8 cellular contexts compared by ENCODE assay signal in genomic region chr1:8396912-8397406, GRCh38.
DNase-seq lines count a peak whose midpoint lies in the region; ATAC-seq and TF ChIP-seq lines count a peak whose summit lies in the region.

No MANE protein-coding gene starts in this region.

- TF ChIP-seq CTCF in GM12864 (IDR thresholded peaks at IDR 0.05; ENCODE audit: low read depth, low read length, missing control alignments), result no peak
- TF ChIP-seq CTCF in WTC11 (IDR thresholded peaks at IDR 0.05), result no peak
- TF ChIP-seq CTCF in fibroblast of the aortic adventitia (IDR thresholded peaks at IDR 0.05; ENCODE audit: insufficient read depth, low read length), result no peak

- 0 out of 2 replicates have a peak overlapping the region, but pooled peaks have one; percentile 9 for H3K4me3 Mint-ChIP-seq in WTC11

- DNase-seq in GM12864 (ENCODE audit: low read depth), result peak; percentile 37
- no peak for DNase-seq in WTC11 (ENCODE audit: low spot score)
- peak; percentile 96 for DNase-seq in fibroblast of the aortic adventitia (ENCODE audit: low read depth)
- DNase-seq in renal cortical epithelial cell (ENCODE audit: low read depth), result peak; percentile 96
- no peak for DNase-seq in nucleus accumbens (lab: John Stamatoyannopoulos, UW)
- DNase-seq in medulla oblongata (ENCODE audit: extremely low spot score), result no peak

- no peaks in the 10 kb centered on the region for H3K9me3 Mint-ChIP-seq in WTC11

- H3K27ac Mint-ChIP-seq in WTC11, result peak overlapping the region; percentile 68

- CTCF ChIA-PET in WTC11 (lab: Charles Lee), result interaction anchor here (1.0 to 4.0 kb wide), 4 partner anchors 12 to 275 kb away, joined by 3 to 24 read pairs (median 5); no protein-coding TSS in a partner anchor

- POLR2A ChIA-PET in WTC11 (lab: Charles Lee), result interaction anchor here (1.0 to 1.1 kb wide), 2 partner anchors 11 to 26 kb away, joined by 3 read pairs; no protein-coding TSS in a partner anchor

- no peaks in the 10 kb centered on the region for H3K27me3 Mint-ChIP-seq in WTC11 (ENCODE audit: low read depth)

- peaks cover 53% of the 10 kb centered on the region for H3K4me1 Mint-ChIP-seq in WTC11

- no peak overlapping the region for H3K4me3 ChIP-seq in GM12864 (ENCODE audit: low read depth, low read length)
- H3K4me3 ChIP-seq in fibroblast of the aortic adventitia (ENCODE audit: low read depth, low read length), result no peak overlapping the region

- H3K36me3 Mint-ChIP-seq in WTC11, result peaks cover under 1% of the 10 kb centered on the region; the same call in 1 of the 2 replicates

- peak; percentile 52 for ATAC-seq in HG02981 (IDR thresholded peaks at IDR 0.05; ENCODE audit: unreplicated experiment)
- peak; percentile 24; the same call in 1 of the 2 replicates for ATAC-seq in WTC11
- ATAC-seq in GM19023 (IDR thresholded peaks at IDR 0.05; ENCODE audit: unreplicated experiment), result no peak

TF ChIP-seq in WTC11, 78 proteins besides CTCF, POLR2A, EP300 and RAD21:
- TF ChIP-seq TCF7 (CRISPR knock-in tag; IDR thresholded peaks at IDR 0.05; ENCODE audit: low read depth) (no peak), ZNF317 (CRISPR knock-in tag; IDR thresholded peaks at IDR 0.05; ENCODE audit: borderline replicate concordance, low read depth) (no peak), ZMAT4 (CRISPR knock-in tag; IDR thresholded peaks at IDR 0.05) (no peak), ZNF121 (CRISPR knock-in tag; IDR thresholded peaks at IDR 0.05) (no peak), ATF3 (CRISPR knock-in tag; conservative IDR thresholded peaks at IDR 0.05) (no peak)

Comparison
In these comparisons a context has a peak if more than half of its experiments do, and no peak if none do; other contexts are left out.
1. DNase-seq: peak in GM12864 (single experiment), fibroblast of the aortic adventitia (single experiment) and renal cortical epithelial cell (single experiment); none in WTC11 (single experiment), nucleus accumbens (0 of 56) and medulla oblongata (single experiment).